Comparison of ENCODE assay signal across 24 cellular contexts in the genomic region with DNA sequence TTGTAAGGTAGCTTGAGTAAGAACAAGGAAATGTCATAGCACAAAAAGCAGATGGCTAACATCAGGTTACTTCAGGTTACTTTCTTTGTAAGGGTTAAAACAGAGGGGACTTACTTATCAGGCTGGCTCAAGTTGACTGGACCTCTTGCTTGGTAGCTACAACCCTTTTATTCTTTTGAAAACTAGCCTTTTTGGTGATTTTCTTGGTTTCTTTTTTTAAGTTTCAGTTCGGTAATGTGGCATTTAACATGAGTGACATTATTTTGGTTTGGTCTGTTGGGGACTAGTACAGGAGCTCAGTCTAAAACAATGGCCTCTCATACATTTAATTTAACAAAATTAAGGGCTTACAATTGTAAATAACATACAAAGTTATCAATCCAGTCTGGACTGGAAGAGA.
DNase-seq lines count a peak whose midpoint lies in the region; ATAC-seq, FAIRE-seq and TF ChIP-seq lines count a peak whose summit lies in the region.
"Had no signal": no experiment of that assay in that cellular context is flagged by ENCODE, and none has a peak within 500 bp of the region (broad histone marks: within the 10 kb centered on the region; RNA-seq: fewer than 3 reads in every experiment).

No MANE protein-coding gene starts in this region.

- ATAC-seq in GM19328 (IDR thresholded peaks at IDR 0.05; ENCODE audit: unreplicated experiment) (no peak), upper lobe of right lung (no peak)
- ATAC-seq: GM12878, HepG2, K562 had no signal

- H3K4me3 Mint-ChIP-seq in neural progenitor cell = no peak overlapping the region
- no peak overlapping the region for H3K4me3 Mint-ChIP-seq in activated CD4-positive, alpha-beta memory T cell treated with anti-CD3 and anti-CD28 coated beads for 36 hours
- H3K4me3 Mint-ChIP-seq: HFFc6 had no signal

- H3K27me3 Mint-ChIP-seq in neural progenitor cell (ENCODE audit: insufficient read depth, low read depth) = no peaks in the 10 kb centered on the region
- H3K27me3 Mint-ChIP-seq in activated CD4-positive, alpha-beta memory T cell treated with anti-CD3 and anti-CD28 coated beads for 36 hours = no peaks in the 10 kb centered on the region

- H3K79me2 ChIP-seq in ACC112 (ENCODE audit: control insufficient read depth, insufficient read depth, low read length, unreplicated experiment) = no peaks in the 10 kb centered on the region
- no peaks in the 10 kb centered on the region for H3K79me2 ChIP-seq in OCI-LY3 (ENCODE audit: low read length)
- H3K79me2 ChIP-seq in neural progenitor cell (ENCODE audit: low read depth) = no peaks in the 10 kb centered on the region

- H4K20me1 ChIP-seq in OCI-LY3 (ENCODE audit: insufficient read depth, low read length) (no peaks in the 10 kb centered on the region), neural progenitor cell (ENCODE audit: low read depth) (no peaks in the 10 kb centered on the region)

- H3K27ac ChIP-seq in ACC112 (ENCODE audit: low read depth, low read length) = no peak overlapping the region
- H3K27ac ChIP-seq in OCI-LY3 (ENCODE audit: low read length) = no peak overlapping the region
- no peak overlapping the region for H3K27ac ChIP-seq in neural progenitor cell
- no peak overlapping the region for H3K27ac ChIP-seq in upper lobe of right lung
- H3K27ac ChIP-seq: C4-2B, HL-60, SJCRH30 had no signal

- no peak overlapping the region for H3K4me3 ChIP-seq in ACC112 (ENCODE audit: low read depth, low read length)
- H3K4me3 ChIP-seq in OCI-LY3 (ENCODE audit: low read length) = peak overlapping the region; percentile 57
- no peak overlapping the region for H3K4me3 ChIP-seq in neural progenitor cell
- H3K4me3 ChIP-seq in upper lobe of right lung = no peak overlapping the region
- H3K4me3 ChIP-seq: GM12878, K562, SJCRH30 had no signal

- no peaks in the 10 kb centered on the region for H3K36me3 Mint-ChIP-seq in neural progenitor cell
- no peaks in the 10 kb centered on the region for H3K36me3 Mint-ChIP-seq in activated CD4-positive, alpha-beta memory T cell treated with anti-CD3 and anti-CD28 coated beads for 36 hours

- POLR2A ChIA-PET in activated CD4-positive, alpha-beta memory T cell treated with anti-CD3 and anti-CD28 coated beads for 36 hours (lab: Charles Lee) = no interaction called here

- TF ChIP-seq CTCF in OCI-LY3 (IDR thresholded peaks at IDR 0.05; ENCODE audit: low read depth, low read length) (no peak), neural progenitor cell (IDR thresholded peaks at IDR 0.05) (no peak), upper lobe of right lung (IDR thresholded peaks at IDR 0.05) (no peak)

- CTCF ChIA-PET in activated CD4-positive, alpha-beta memory T cell treated with anti-CD3 and anti-CD28 coated beads for 36 hours (lab: Charles Lee) = no interaction called here

- H3K36me3 ChIP-seq in ACC112 (ENCODE audit: insufficient read depth, low read length) (no peaks in the 10 kb centered on the region), OCI-LY3 (replicated peaks; ENCODE audit: low read depth, low read length) (no peaks in the 10 kb centered on the region), neural progenitor cell (no peaks in the 10 kb centered on the region), upper lobe of right lung (no peaks in the 10 kb centered on the region)
- H3K36me3 ChIP-seq: SJCRH30 had no signal

- intact Hi-C loops in activated CD4-positive, alpha-beta memory T cell treated with anti-CD3 and anti-CD28 coated beads for 36 hours (cut with micrococcal nuclease) = no loop called here
- intact Hi-C loops in upper lobe of right lung (cut with DNase I) = no loop called here

- H2AFZ ChIP-seq in ACC112 (ENCODE audit: low read length, unreplicated experiment) = peak overlapping the region; percentile 32
- peak overlapping the region; percentile 86 for H2AFZ ChIP-seq in OCI-LY3 (ENCODE audit: low read depth, low read length)
- peak overlapping the region; percentile 90 for H2AFZ ChIP-seq in neural progenitor cell (replicated peaks)

- FAIRE-seq in H54 (lab: Jason Lieb, UNC) = peak; percentile 20
- FAIRE-seq: GM12878, HepG2, K562, RCC 7860 had no signal

- H3K9ac ChIP-seq in OCI-LY3 (ENCODE audit: low read length) (peak overlapping the region; percentile 26; the same call in 1 of the 2 replicates), neural progenitor cell (no peak overlapping the region)

- TF ChIP-seq POLR2A in H54 (IDR thresholded peaks at IDR 0.05; ENCODE audit: low read depth, low read length) = no peak

- H3K9me3 Mint-ChIP-seq in neural progenitor cell = no peaks in the 10 kb centered on the region
- peaks cover 12% of the 10 kb centered on the region for H3K9me3 Mint-ChIP-seq in activated CD4-positive, alpha-beta memory T cell treated with anti-CD3 and anti-CD28 coated beads for 36 hours
- H3K9me3 Mint-ChIP-seq: HFFc6 had no signal

- H3K4me2 ChIP-seq in OCI-LY3 (ENCODE audit: low read length) (peak overlapping the region; percentile 73), neural progenitor cell (no peak overlapping the region)

- H3K27me3 ChIP-seq in ACC112 (ENCODE audit: insufficient read depth, low read length) = no peaks in the 10 kb centered on the region
- H3K27me3 ChIP-seq in OCI-LY3 (ENCODE audit: low read depth, low read length) = no peaks in the 10 kb centered on the region
- no peaks in the 10 kb centered on the region for H3K27me3 ChIP-seq in neural progenitor cell
- no peaks in the 10 kb centered on the region for H3K27me3 ChIP-seq in upper lobe of right lung
- H3K27me3 ChIP-seq: SJCRH30 had no signal

- no peaks in the 10 kb centered on the region for H3F3A ChIP-seq in neural progenitor cell (ENCODE audit: low read depth)

- DNase-seq in H54 (ENCODE audit: insufficient read length, low spot score) = no peak
- no peak for DNase-seq in neural progenitor cell (ENCODE audit: low spot score)
- no peak for DNase-seq in activated CD4-positive, alpha-beta memory T cell treated with anti-CD3 and anti-CD28 coated beads for 36 hours
- no peak for DNase-seq in upper lobe of right lung
- DNase-seq in CD1c-positive myeloid dendritic cell (ENCODE audit: extremely low spot score) = no peak
- DNase-seq: 8988T; HFFc6; NCI-H1105; NCI-H146; NCI-H2029; NCI-H226; NCI-H510A treated with DMSO at 0.1 percent for 48 hours; NCI-H748 treated with DMSO at 0.1 percent for 48 hours; NK-92 treated with Interleukin-12 subunit alpha and Interleukin-12 subunit beta, amount 100 ng/mL, for 24 hours; SJCRH30 had no signal

- H3K9me3 ChIP-seq in OCI-LY3 (ENCODE audit: insufficient read depth, low read length) (no peaks in the 10 kb centered on the region), neural progenitor cell (ENCODE audit: low read depth) (no peaks in the 10 kb centered on the region), upper lobe of right lung (no peaks in the 10 kb centered on the region)
- H3K9me3 ChIP-seq: SJCRH30 had no signal

- H3K4me1 ChIP-seq in ACC112 (ENCODE audit: control insufficient read depth, insufficient read depth, low read length, unreplicated experiment) = no peaks in the 10 kb centered on the region
- H3K4me1 ChIP-seq in OCI-LY3 (ENCODE audit: low read length) = peaks cover 5% of the 10 kb centered on the region; the same call in 1 of the 2 replicates
- peaks cover 9% of the 10 kb centered on the region for H3K4me1 ChIP-seq in neural progenitor cell
- H3K4me1 ChIP-seq in upper lobe of right lung = no peaks in the 10 kb centered on the region
- H3K4me1 ChIP-seq: SJCRH30 had no signal

- H3K27ac Mint-ChIP-seq in neural progenitor cell = no peak overlapping the region
- no peak overlapping the region for H3K27ac Mint-ChIP-seq in activated CD4-positive, alpha-beta memory T cell treated with anti-CD3 and anti-CD28 coated beads for 36 hours
- H3K27ac Mint-ChIP-seq: HFFc6 had no signal

- peaks cover 3% of the 10 kb centered on the region for H3K4me1 Mint-ChIP-seq in neural progenitor cell
- H3K4me1 Mint-ChIP-seq in activated CD4-positive, alpha-beta memory T cell treated with anti-CD3 and anti-CD28 coated beads for 36 hours (ENCODE audit: low read depth) = no peaks in the 10 kb centered on the region

Comparison
In these comparisons a context has a peak if more than half of its experiments do, and no peak if none do; other contexts are left out.
1. H2AFZ ChIP-seq: peak in every context shown above with its lines; median percentile 90 in neural progenitor cell; 86 in OCI-LY3; 32 in ACC112.